In the genomic region with DNA sequence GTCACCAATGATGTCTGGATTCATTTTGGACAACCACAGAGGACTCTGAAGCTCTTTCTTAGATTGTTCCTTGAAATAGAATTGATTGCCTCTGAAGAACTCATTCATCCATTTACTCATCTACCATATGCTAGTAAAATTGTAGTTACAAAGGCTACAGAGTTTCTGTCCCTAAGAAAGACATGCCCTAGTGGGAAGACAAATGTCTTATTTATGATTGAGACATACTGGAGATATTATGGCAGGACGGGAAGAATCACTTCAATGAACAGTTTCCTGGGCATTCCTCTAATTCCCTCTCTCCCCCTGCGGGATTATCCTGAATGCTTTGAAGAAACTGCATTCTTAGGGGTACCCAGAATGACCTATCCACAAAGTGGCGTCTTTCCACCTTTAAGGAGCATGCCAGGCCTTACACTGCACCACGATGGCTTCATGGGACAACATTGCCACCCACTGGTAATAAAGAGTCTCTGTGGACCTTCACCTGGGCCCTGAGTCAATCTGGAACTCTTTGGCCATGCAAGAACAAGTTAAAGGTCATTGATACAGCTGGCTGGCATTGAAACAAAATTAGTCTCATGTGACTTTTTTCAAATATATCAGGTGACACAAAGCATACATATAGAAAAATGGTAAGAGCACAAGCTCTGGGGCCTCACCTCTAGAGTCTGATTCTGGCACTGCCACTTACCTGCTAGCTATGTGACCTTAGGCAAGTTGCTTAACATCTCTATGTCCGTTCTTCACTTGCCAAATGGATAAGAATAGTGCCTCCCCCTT, we compare ENCODE assay signal across 8 cellular contexts. TPM values are rescaled to one million over a fixed set of nuclear protein-coding genes. Genes with fewer than 3 reads are reported as not detected.
A peak's percentile ranks its signal among the peaks of the same experiment; 100 is the strongest.
DNase-seq lines count a peak whose midpoint lies in the region; ATAC-seq and FAIRE-seq lines count a peak whose summit lies in the region.

No MANE protein-coding gene starts in this region.

- H3K4me3 Mint-ChIP-seq in activated CD8-positive, alpha-beta memory T cell treated with anti-CD3 and anti-CD28 coated beads, Interleukin-2, amount 10 ng/mL, durations not matched to agents 7 days and 5 days, result no peak overlapping the region
- no peak overlapping the region for H3K4me3 Mint-ChIP-seq in stimulated activated naive CD8-positive, alpha-beta T cell treated with anti-CD3 and anti-CD28 coated beads, Interleukin-15, amount 100 ng/mL, for 72 hours

- CTCF ChIA-PET in activated CD8-positive, alpha-beta memory T cell treated with anti-CD3 and anti-CD28 coated beads, Interleukin-2, amount 10 ng/mL, durations not matched to agents 7 days and 5 days (lab: Charles Lee), result interaction anchor here (0.7 to 2.8 kb wide), 10 partner anchors 19 to 637 kb away, joined by 3 to 40 read pairs (median 3); no protein-coding TSS in a partner anchor

- H3K27ac Mint-ChIP-seq in activated CD8-positive, alpha-beta memory T cell treated with anti-CD3 and anti-CD28 coated beads, Interleukin-2, amount 10 ng/mL, durations not matched to agents 7 days and 5 days, result no peak overlapping the region
- H3K27ac Mint-ChIP-seq in stimulated activated naive CD8-positive, alpha-beta T cell treated with anti-CD3 and anti-CD28 coated beads, Interleukin-15, amount 100 ng/mL, for 72 hours, result no peak overlapping the region

- DNase-seq in D341Med (ENCODE audit: low spot score) (peak; percentile 72), NOMO-1 treated with dmso at 0.1 percent for 144 hours (lab: John Stamatoyannopoulos, UW; ENCODE audit: unreplicated experiment) (peak; percentile 57), mucosa of gallbladder (ENCODE audit: low spot score) (peak; percentile 69)
- DNase-seq in activated CD8-positive, alpha-beta memory T cell treated with anti-CD3 and anti-CD28 coated beads, Interleukin-2, amount 10 ng/mL, durations not matched to agents 7 days and 5 days, result peak; percentile 62
- peak; percentile 57 to 75 for DNase-seq in stimulated activated naive CD8-positive, alpha-beta T cell treated with anti-CD3 and anti-CD28 coated beads, Interleukin-15, amount 100 ng/mL, for 72 hours

- no peaks in the 10 kb centered on the region for H3K4me1 Mint-ChIP-seq in activated CD8-positive, alpha-beta memory T cell treated with anti-CD3 and anti-CD28 coated beads, Interleukin-2, amount 10 ng/mL, durations not matched to agents 7 days and 5 days
- H3K4me1 Mint-ChIP-seq in stimulated activated naive CD8-positive, alpha-beta T cell treated with anti-CD3 and anti-CD28 coated beads, Interleukin-15, amount 100 ng/mL, for 72 hours, result peaks cover 12% of the 10 kb centered on the region

- ATAC-seq in GM21360 (IDR thresholded peaks at IDR 0.05; ENCODE audit: unreplicated experiment), result peak; percentile 92
- peak; percentile 84 for ATAC-seq in HG03565 (IDR thresholded peaks at IDR 0.05; ENCODE audit: unreplicated experiment)
- peak; percentile 80 for ATAC-seq in activated CD8-positive, alpha-beta memory T cell treated with anti-CD3 and anti-CD28 coated beads, Interleukin-2, amount 10 ng/mL, durations not matched to agents 7 days and 5 days
- ATAC-seq in stimulated activated naive CD8-positive, alpha-beta T cell treated with anti-CD3 and anti-CD28 coated beads, Interleukin-15, amount 100 ng/mL, for 72 hours, result peak; percentile 100

- H3K36me3 Mint-ChIP-seq in activated CD8-positive, alpha-beta memory T cell treated with anti-CD3 and anti-CD28 coated beads, Interleukin-2, amount 10 ng/mL, durations not matched to agents 7 days and 5 days, result no peaks in the 10 kb centered on the region

- no peaks in the 10 kb centered on the region for H3K27me3 Mint-ChIP-seq in activated CD8-positive, alpha-beta memory T cell treated with anti-CD3 and anti-CD28 coated beads, Interleukin-2, amount 10 ng/mL, durations not matched to agents 7 days and 5 days
- H3K27me3 Mint-ChIP-seq in stimulated activated naive CD8-positive, alpha-beta T cell treated with anti-CD3 and anti-CD28 coated beads, Interleukin-15, amount 100 ng/mL, for 72 hours, result no peaks in the 10 kb centered on the region

- FAIRE-seq in endometrium (lab: Jason Lieb, UNC), result peak; percentile 43

- H3K9me3 Mint-ChIP-seq in activated CD8-positive, alpha-beta memory T cell treated with anti-CD3 and anti-CD28 coated beads, Interleukin-2, amount 10 ng/mL, durations not matched to agents 7 days and 5 days (ENCODE audit: low read depth), result no peaks in the 10 kb centered on the region
- H3K9me3 Mint-ChIP-seq in stimulated activated naive CD8-positive, alpha-beta T cell treated with anti-CD3 and anti-CD28 coated beads, Interleukin-15, amount 100 ng/mL, for 72 hours, result no peaks in the 10 kb centered on the region

RNA-seq across cellular contexts. Expression of a gene that starts 32.1 kb away (rescaled TPM):
- under 1 TPM in 1 of 2 experiments, not detected in 1; 0.26 TPM for total RNA-seq in activated CD8-positive, alpha-beta memory T cell treated with anti-CD3 and anti-CD28 coated beads, Interleukin-2, amount 10 ng/mL, durations not matched to agents 7 days and 5 days
- 0.20 TPM for total RNA-seq in mucosa of gallbladder

Comparison
In these comparisons a context has a peak if more than half of its experiments do, and no peak if none do; other contexts are left out.
1. Peak in every context shown above with its lines: DNase-seq and ATAC-seq.